Comparison of ENCODE assay signal across 1 cellular context in the genomic region with DNA sequence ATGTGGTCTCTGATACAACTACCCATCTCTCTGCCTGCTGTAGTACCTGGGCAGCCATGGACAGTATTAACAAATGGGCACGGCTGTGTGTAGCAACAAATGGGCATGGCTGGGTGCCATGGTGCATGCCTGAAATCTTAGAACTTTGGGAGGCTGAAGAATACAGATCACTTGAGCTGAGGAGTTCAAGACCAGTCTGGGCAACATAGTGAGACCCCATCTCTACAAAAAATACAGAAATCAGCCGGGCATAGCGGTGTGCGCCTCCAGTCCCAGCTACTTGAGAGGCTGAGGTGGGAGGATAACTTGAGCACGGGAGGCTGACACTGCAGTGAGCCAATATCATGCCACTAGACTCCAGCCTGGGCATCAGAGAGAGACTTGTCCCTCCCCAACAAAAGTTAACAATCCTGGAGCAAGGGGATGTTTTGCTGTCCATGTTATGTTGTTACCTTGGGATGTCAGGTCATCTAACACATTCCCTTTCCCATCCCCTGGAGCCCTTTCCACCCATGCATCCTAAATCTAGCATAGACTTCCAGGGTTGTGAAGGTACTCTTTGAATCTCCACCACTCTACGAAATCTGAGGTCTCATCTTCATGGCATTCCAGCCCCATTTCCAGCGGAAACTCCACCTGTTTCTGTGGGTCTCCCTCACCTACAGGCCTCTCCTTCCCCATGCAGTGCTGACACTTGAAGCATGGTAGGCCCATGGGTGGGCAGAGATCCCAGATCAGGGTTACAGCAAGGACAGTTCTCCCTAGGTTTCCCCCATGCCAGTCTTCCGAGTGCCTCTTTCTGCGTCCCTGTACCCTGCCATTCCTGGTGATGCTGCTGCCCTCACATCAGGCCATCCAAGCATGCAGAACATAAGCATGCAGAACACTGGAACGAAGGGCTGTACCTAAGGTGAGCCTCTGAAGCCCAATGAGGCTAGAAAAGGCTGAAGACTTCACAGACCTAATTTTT.
A peak's percentile ranks its signal among the peaks of the same experiment; 100 is the strongest.
TF ChIP-seq lines count a peak whose summit lies in the region.

No MANE protein-coding gene starts in this region.

TF ChIP-seq in K562, 482 proteins besides CTCF, POLR2A, EP300 and RAD21 (continued from another document and continues in another):
- TF ChIP-seq, protein P1, sequence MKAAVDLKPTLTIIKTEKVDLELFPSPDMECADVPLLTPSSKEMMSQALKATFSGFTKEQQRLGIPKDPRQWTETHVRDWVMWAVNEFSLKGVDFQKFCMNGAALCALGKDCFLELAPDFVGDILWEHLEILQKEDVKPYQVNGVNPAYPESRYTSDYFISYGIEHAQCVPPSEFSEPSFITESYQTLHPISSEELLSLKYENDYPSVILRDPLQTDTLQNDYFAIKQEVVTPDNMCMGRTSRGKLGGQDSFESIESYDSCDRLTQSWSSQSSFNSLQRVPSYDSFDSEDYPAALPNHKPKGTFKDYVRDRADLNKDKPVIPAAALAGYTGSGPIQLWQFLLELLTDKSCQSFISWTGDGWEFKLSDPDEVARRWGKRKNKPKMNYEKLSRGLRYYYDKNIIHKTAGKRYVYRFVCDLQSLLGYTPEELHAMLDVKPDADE (conservative IDR thresholded peaks at IDR 0.05; ENCODE audit: control insufficient read depth, low read depth, low read length), result no peak
- TF ChIP-seq CSDE1 (IDR thresholded peaks at IDR 0.05) (no peak), PTRF (tag; IDR thresholded peaks at IDR 0.05) (no peak), ERF (CRISPR knock-in tag; IDR thresholded peaks at IDR 0.05) (peak; percentile 91), CBFB (CRISPR knock-in tag; IDR thresholded peaks at IDR 0.05) (no peak), ZNF165 (CRISPR knock-in tag; IDR thresholded peaks at IDR 0.05; ENCODE audit: borderline replicate concordance) (no peak), HNRNPUL1 (IDR thresholded peaks at IDR 0.05; ENCODE audit: low read length) (0 out of 2 replicates have a peak, but pooled peaks have one; percentile 56), MAZ (CRISPR knock-in tag; conservative IDR thresholded peaks at IDR 0.05 in 1 of 2, IDR thresholded peaks at IDR 0.05 in 1 of 2) (0 out of 4 replicates have a peak, but pooled peaks of 1 of the 2 experiments have one; percentile 19), FOXP1 (CRISPR knock-in tag; IDR thresholded peaks at IDR 0.05) (no peak), PRMT5 (CRISPR knock-in tag; IDR thresholded peaks at IDR 0.05) (no peak), ZNF347 (CRISPR knock-in tag; IDR thresholded peaks at IDR 0.05; ENCODE audit: low read depth) (0 out of 2 replicates have a peak, but pooled peaks have one; percentile 49), ZNF780A (CRISPR knock-in tag; IDR thresholded peaks at IDR 0.05) (peak; percentile 34; the same call in 1 of the 2 replicates), POLR3G (IDR thresholded peaks at IDR 0.05; ENCODE audit: extremely low read depth, insufficient read length, insufficient replicate concordance) (no peak), ETV6 (IDR thresholded peaks at IDR 0.05; ENCODE audit: borderline replicate concordance in 1 of 2, low read depth in 2 of 2, low read length in 1 of 2) (no peak), ETV6 (CRISPR knock-in tag; IDR thresholded peaks at IDR 0.05; ENCODE audit: borderline replicate concordance) (no peak), EZH2 (IDR thresholded peaks at IDR 0.05; ENCODE audit: borderline replicate concordance, low read depth, low read length) (no peak), CREBBP (IDR thresholded peaks at IDR 0.05; ENCODE audit: low read depth, low read length) (no peak), ZNF384 (IDR thresholded peaks at IDR 0.05; ENCODE audit: low read depth, low read length) (no peak), XRCC5 (IDR thresholded peaks at IDR 0.05; ENCODE audit: low read depth, low read length) (no peak), ZC3H11A (IDR thresholded peaks at IDR 0.05; ENCODE audit: low read depth, low read length) (no peak), HDAC2 (IDR thresholded peaks at IDR 0.05) (no peak), ZNF133 (CRISPR knock-in tag; IDR thresholded peaks at IDR 0.05) (no peak), PCBP1 (IDR thresholded peaks at IDR 0.05; ENCODE audit: low read depth, low read length, poor library complexity, severe bottlenecking) (no peak), NCOA4 (IDR thresholded peaks at IDR 0.05; ENCODE audit: partially characterized antibody) (no peak), DPF2 (IDR thresholded peaks at IDR 0.05) (no peak), GTF2A2 (tag; IDR thresholded peaks at IDR 0.05) (no peak), NFE2L1 (tag; IDR thresholded peaks at IDR 0.05; ENCODE audit: borderline replicate concordance, low read depth) (no peak), SOX6 (IDR thresholded peaks at IDR 0.05) (no peak), NFXL1 (CRISPR knock-in tag; IDR thresholded peaks at IDR 0.05) (peak; percentile 40; the same call in 1 of the 2 replicates)
- TF ChIP-seq, protein P2, sequence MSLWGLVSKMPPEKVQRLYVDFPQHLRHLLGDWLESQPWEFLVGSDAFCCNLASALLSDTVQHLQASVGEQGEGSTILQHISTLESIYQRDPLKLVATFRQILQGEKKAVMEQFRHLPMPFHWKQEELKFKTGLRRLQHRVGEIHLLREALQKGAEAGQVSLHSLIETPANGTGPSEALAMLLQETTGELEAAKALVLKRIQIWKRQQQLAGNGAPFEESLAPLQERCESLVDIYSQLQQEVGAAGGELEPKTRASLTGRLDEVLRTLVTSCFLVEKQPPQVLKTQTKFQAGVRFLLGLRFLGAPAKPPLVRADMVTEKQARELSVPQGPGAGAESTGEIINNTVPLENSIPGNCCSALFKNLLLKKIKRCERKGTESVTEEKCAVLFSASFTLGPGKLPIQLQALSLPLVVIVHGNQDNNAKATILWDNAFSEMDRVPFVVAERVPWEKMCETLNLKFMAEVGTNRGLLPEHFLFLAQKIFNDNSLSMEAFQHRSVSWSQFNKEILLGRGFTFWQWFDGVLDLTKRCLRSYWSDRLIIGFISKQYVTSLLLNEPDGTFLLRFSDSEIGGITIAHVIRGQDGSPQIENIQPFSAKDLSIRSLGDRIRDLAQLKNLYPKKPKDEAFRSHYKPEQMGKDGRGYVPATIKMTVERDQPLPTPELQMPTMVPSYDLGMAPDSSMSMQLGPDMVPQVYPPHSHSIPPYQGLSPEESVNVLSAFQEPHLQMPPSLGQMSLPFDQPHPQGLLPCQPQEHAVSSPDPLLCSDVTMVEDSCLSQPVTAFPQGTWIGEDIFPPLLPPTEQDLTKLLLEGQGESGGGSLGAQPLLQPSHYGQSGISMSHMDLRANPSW (CRISPR knock-in tag; IDR thresholded peaks at IDR 0.05), result no peak
- TF ChIP-seq, protein P3, sequence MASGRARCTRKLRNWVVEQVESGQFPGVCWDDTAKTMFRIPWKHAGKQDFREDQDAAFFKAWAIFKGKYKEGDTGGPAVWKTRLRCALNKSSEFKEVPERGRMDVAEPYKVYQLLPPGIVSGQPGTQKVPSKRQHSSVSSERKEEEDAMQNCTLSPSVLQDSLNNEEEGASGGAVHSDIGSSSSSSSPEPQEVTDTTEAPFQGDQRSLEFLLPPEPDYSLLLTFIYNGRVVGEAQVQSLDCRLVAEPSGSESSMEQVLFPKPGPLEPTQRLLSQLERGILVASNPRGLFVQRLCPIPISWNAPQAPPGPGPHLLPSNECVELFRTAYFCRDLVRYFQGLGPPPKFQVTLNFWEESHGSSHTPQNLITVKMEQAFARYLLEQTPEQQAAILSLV (tag; IDR thresholded peaks at IDR 0.05), result no peak
- TF ChIP-seq, protein P4, sequence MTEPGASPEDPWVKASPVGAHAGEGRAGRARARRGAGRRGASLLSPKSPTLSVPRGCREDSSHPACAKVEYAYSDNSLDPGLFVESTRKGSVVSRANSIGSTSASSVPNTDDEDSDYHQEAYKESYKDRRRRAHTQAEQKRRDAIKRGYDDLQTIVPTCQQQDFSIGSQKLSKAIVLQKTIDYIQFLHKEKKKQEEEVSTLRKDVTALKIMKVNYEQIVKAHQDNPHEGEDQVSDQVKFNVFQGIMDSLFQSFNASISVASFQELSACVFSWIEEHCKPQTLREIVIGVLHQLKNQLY (CRISPR knock-in tag; conservative IDR thresholded peaks at IDR 0.05), result no peak
- TF ChIP-seq, protein P5, sequence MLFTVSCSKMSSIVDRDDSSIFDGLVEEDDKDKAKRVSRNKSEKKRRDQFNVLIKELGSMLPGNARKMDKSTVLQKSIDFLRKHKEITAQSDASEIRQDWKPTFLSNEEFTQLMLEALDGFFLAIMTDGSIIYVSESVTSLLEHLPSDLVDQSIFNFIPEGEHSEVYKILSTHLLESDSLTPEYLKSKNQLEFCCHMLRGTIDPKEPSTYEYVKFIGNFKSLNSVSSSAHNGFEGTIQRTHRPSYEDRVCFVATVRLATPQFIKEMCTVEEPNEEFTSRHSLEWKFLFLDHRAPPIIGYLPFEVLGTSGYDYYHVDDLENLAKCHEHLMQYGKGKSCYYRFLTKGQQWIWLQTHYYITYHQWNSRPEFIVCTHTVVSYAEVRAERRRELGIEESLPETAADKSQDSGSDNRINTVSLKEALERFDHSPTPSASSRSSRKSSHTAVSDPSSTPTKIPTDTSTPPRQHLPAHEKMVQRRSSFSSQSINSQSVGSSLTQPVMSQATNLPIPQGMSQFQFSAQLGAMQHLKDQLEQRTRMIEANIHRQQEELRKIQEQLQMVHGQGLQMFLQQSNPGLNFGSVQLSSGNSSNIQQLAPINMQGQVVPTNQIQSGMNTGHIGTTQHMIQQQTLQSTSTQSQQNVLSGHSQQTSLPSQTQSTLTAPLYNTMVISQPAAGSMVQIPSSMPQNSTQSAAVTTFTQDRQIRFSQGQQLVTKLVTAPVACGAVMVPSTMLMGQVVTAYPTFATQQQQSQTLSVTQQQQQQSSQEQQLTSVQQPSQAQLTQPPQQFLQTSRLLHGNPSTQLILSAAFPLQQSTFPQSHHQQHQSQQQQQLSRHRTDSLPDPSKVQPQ (CRISPR knock-in tag; IDR thresholded peaks at IDR 0.05; ENCODE audit: borderline replicate concordance), result no peak
- TF ChIP-seq, protein P6, sequence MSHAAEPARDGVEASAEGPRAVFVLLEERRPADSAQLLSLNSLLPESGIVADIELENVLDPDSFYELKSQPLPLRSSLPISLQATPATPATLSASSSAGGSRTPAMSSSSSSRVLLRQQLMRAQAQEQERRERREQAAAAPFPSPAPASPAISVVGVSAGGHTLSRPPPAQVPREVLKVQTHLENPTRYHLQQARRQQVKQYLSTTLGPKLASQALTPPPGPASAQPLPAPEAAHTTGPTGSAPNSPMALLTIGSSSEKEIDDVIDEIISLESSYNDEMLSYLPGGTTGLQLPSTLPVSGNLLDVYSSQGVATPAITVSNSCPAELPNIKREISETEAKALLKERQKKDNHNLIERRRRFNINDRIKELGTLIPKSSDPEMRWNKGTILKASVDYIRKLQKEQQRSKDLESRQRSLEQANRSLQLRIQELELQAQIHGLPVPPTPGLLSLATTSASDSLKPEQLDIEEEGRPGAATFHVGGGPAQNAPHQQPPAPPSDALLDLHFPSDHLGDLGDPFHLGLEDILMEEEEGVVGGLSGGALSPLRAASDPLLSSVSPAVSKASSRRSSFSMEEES (CRISPR knock-in tag; IDR thresholded peaks at IDR 0.05), result peak; percentile 8; the same call in 1 of the 2 replicates
- TF ChIP-seq, protein P7, sequence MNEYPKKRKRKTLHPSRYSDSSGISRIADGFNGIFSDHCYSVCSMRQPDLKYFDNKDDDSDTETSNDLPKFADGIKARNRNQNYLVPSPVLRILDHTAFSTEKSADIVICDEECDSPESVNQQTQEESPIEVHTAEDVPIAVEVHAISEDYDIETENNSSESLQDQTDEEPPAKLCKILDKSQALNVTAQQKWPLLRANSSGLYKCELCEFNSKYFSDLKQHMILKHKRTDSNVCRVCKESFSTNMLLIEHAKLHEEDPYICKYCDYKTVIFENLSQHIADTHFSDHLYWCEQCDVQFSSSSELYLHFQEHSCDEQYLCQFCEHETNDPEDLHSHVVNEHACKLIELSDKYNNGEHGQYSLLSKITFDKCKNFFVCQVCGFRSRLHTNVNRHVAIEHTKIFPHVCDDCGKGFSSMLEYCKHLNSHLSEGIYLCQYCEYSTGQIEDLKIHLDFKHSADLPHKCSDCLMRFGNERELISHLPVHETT (CRISPR knock-in tag; conservative IDR thresholded peaks at IDR 0.05 in 1 of 2, IDR thresholded peaks at IDR 0.05 in 1 of 2), result no peak
- TF ChIP-seq, protein P8, sequence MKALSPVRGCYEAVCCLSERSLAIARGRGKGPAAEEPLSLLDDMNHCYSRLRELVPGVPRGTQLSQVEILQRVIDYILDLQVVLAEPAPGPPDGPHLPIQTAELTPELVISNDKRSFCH (CRISPR knock-in tag; IDR thresholded peaks at IDR 0.05), result no peak
- TF ChIP-seq, protein P8 (tag; IDR thresholded peaks at IDR 0.05), result no peak
- TF ChIP-seq, protein P9, sequence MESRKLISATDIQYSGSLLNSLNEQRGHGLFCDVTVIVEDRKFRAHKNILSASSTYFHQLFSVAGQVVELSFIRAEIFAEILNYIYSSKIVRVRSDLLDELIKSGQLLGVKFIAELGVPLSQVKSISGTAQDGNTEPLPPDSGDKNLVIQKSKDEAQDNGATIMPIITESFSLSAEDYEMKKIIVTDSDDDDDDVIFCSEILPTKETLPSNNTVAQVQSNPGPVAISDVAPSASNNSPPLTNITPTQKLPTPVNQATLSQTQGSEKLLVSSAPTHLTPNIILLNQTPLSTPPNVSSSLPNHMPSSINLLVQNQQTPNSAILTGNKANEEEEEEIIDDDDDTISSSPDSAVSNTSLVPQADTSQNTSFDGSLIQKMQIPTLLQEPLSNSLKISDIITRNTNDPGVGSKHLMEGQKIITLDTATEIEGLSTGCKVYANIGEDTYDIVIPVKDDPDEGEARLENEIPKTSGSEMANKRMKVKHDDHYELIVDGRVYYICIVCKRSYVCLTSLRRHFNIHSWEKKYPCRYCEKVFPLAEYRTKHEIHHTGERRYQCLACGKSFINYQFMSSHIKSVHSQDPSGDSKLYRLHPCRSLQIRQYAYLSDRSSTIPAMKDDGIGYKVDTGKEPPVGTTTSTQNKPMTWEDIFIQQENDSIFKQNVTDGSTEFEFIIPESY (CRISPR knock-in tag; IDR thresholded peaks at IDR 0.05), result peak; percentile 46; the same call in 1 of the 2 replicates
- TF ChIP-seq, protein P10, sequence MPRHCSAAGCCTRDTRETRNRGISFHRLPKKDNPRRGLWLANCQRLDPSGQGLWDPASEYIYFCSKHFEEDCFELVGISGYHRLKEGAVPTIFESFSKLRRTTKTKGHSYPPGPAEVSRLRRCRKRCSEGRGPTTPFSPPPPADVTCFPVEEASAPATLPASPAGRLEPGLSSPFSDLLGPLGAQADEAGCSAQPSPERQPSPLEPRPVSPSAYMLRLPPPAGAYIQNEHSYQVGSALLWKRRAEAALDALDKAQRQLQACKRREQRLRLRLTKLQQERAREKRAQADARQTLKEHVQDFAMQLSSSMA (CRISPR knock-in tag; IDR thresholded peaks at IDR 0.05), result 0 out of 2 replicates have a peak, but pooled peaks have one; percentile 4
